8 cellular contexts compared by ENCODE assay signal in genomic region chr12:6554168-6554989, GRCh38. TPM values are rescaled to one million over a fixed set of nuclear protein-coding genes. Genes with fewer than 3 reads are reported as not detected.
DNase-seq lines count a peak whose midpoint lies in the region; ATAC-seq and TF ChIP-seq lines count a peak whose summit lies in the region.

No MANE protein-coding gene starts in this region.

- H3K27me3 ChIP-seq in neuron (ENCODE audit: insufficient read depth, low read length), result no peaks in the 10 kb centered on the region
- no peaks in the 10 kb centered on the region for H3K27me3 ChIP-seq in upper lobe of left lung

- ATAC-seq in GM18517 (IDR thresholded peaks at IDR 0.05; ENCODE audit: unreplicated experiment), result peak; percentile 54
- ATAC-seq in HG03354 (IDR thresholded peaks at IDR 0.05; ENCODE audit: poor library complexity, severe bottlenecking, unreplicated experiment), result peak; percentile 68
- peak; percentile 59 to 81 for ATAC-seq in upper lobe of left lung (ENCODE audit: low FRiP score in 2 of 2)

- TF ChIP-seq CTCF in AG09319 (IDR thresholded peaks at IDR 0.05; ENCODE audit: low read depth, low read length) (peak; percentile 65), foreskin fibroblast (IDR thresholded peaks at IDR 0.05; ENCODE audit: low read depth, low read length) (peak; percentile 69), upper lobe of left lung (IDR thresholded peaks at IDR 0.05) (peak; percentile 37 to 68 (median 60))

- DNase-seq in AG09319 (ENCODE audit: extremely low read depth, low read depth), result no peak
- peak; percentile 85 for DNase-seq in RPMI8226
- peak; percentile 53 for DNase-seq in activated gamma-delta T cell treated with anti-CD3 and anti-CD28 coated beads, Interleukin-2, amount 50 U/mL, for 16 hours (ENCODE audit: low read depth)
- DNase-seq in foreskin fibroblast, result peak; percentile 67 to 87
- peak; percentile 83 to 85 for DNase-seq in upper lobe of left lung

- 22 to 31% methylated on average over 21 of the region's 21 CpGs for WGBS in upper lobe of left lung, 2 donors

- peak overlapping the region; percentile 63 to 83 (median 78) for H3K27ac ChIP-seq in upper lobe of left lung

- TF ChIP-seq EP300 in upper lobe of left lung (IDR thresholded peaks at IDR 0.05), result no peak

- H3K36me3 ChIP-seq in neuron (ENCODE audit: insufficient read depth, low read length) (peaks cover 34% of the 10 kb centered on the region), upper lobe of left lung (peaks cover 0 to 31% (median 16%) of the 10 kb centered on the region in 4 donors)

- H3K4me3 ChIP-seq in foreskin fibroblast (ENCODE audit: low read depth in 1 of 2, low read length in 2 of 2), result peak overlapping the region; percentile 91
- H3K4me3 ChIP-seq in neuron (ENCODE audit: low read length), result peak overlapping the region; percentile 87
- H3K4me3 ChIP-seq in upper lobe of left lung, result peak overlapping the region; percentile 63 to 96 (median 88)

- peak in 1 of 4 donors; percentile 6 for TF ChIP-seq POLR2A in upper lobe of left lung (IDR thresholded peaks at IDR 0.05)

- peaks cover 21% of the 10 kb centered on the region for H3K4me1 ChIP-seq in neuron (ENCODE audit: insufficient read depth, low read length)
- H3K4me1 ChIP-seq in upper lobe of left lung, result peaks cover 55 to 73% (median 57%) of the 10 kb centered on the region in 4 donors

- H3K9me3 ChIP-seq in neuron (ENCODE audit: low read length) (no peaks in the 10 kb centered on the region), upper lobe of left lung (no peaks in the 10 kb centered on the region)

- H2AFZ ChIP-seq in neuron (ENCODE audit: low read depth, low read length), result no peak overlapping the region

RNA-seq across cellular contexts. Expression of gene IFFO1, which starts 1.5 kb away (rescaled TPM):
- 100 to 1,000 TPM in 1 of 6 donors, 10 to 100 TPM in 5; 13.3 to 108 (median 32.0) TPM for total RNA-seq in upper lobe of left lung

RNA-seq across cellular contexts. Expression of gene NOP2, which starts 13.7 kb away (rescaled TPM):
- total RNA-seq in upper lobe of left lung, result 10 to 100 TPM; 19.4 to 49.2 (median 36.6) TPM

RNA-seq across cellular contexts. Expression of gene GAPDH, which starts 20.1 kb away (rescaled TPM):
- total RNA-seq in upper lobe of left lung, result 1,000 to 10,000 TPM in 3 of 6 donors, 100 to 1,000 TPM in 3; 442 to 1,402 (median 931) TPM

RNA-seq across cellular contexts. Expression of gene CHD4, which starts 52.8 kb away (rescaled TPM):
- total RNA-seq in upper lobe of left lung, result 100 to 1,000 TPM; 165 to 267 (median 178) TPM
